In genomic region chr2:50724837-50725236, GRCh38 we compare ENCODE assay signal across 18 cellular contexts.
DNase-seq lines count a peak whose midpoint lies in the region; ATAC-seq, FAIRE-seq and TF ChIP-seq lines count a peak whose summit lies in the region.
"Had no signal": no experiment of that assay in that cellular context is flagged by ENCODE, and none has a peak within 500 bp of the region (broad histone marks: within the 10 kb centered on the region; RNA-seq: fewer than 3 reads in every experiment).

No MANE protein-coding gene starts in this region.

- no peaks in the 10 kb centered on the region for H3F3A ChIP-seq in SU-DHL-6 (ENCODE audit: insufficient read depth)

- no peaks in the 10 kb centered on the region for H3K36me3 ChIP-seq in HepG2 (replicated peaks in 1 of 2; ENCODE audit: control insufficient read depth in 1 of 2, insufficient read depth in 2 of 2, low read length in 2 of 2)
- no peaks in the 10 kb centered on the region for H3K36me3 ChIP-seq in right lobe of liver
- no peaks in the 10 kb centered on the region for H3K36me3 ChIP-seq in SU-DHL-6 (ENCODE audit: low read length)
- H3K36me3 ChIP-seq: BLaER1 treated with 17β-estradiol and CSF1 and Interleukin-3, amounts not matched to agents 10 nM and 100 nM had no signal

- H3K4me2 ChIP-seq in HepG2 (ENCODE audit: low read depth, low read length) (no peak overlapping the region), SU-DHL-6 (ENCODE audit: low read depth, low read length, poor library complexity, severe bottlenecking) (no peak overlapping the region)
- H3K4me2 ChIP-seq: BLaER1 treated with 17β-estradiol and CSF1 and Interleukin-3, amounts not matched to agents 10 nM and 100 nM had no signal

- no peaks in the 10 kb centered on the region for H3K9me2 ChIP-seq in SU-DHL-6 (replicated peaks; ENCODE audit: insufficient read depth, low read length)

- no peak overlapping the region for H3K9ac ChIP-seq in HepG2 (ENCODE audit: insufficient read depth, low read depth, low read length)
- no peak overlapping the region for H3K9ac ChIP-seq in SU-DHL-6 (ENCODE audit: low read length)
- H3K9ac ChIP-seq: BLaER1 treated with 17β-estradiol and CSF1 and Interleukin-3, amounts not matched to agents 10 nM and 100 nM had no signal

- H3K27ac ChIP-seq in HepG2 (ENCODE audit: extremely low read length, insufficient read depth, low read length) (no peak overlapping the region), right lobe of liver (no peak overlapping the region), SU-DHL-6 (ENCODE audit: low read depth, low read length) (no peak overlapping the region)
- H3K27ac ChIP-seq: BLaER1 treated with 17β-estradiol and CSF1 and Interleukin-3, amounts not matched to agents 10 nM and 100 nM; HL-60 had no signal

- H4K20me1 ChIP-seq in HepG2 (ENCODE audit: insufficient read depth, low read length) = no peaks in the 10 kb centered on the region
- no peaks in the 10 kb centered on the region for H4K20me1 ChIP-seq in SU-DHL-6 (ENCODE audit: low read depth, low read length)
- H4K20me1 ChIP-seq: BLaER1 treated with 17β-estradiol and CSF1 and Interleukin-3, amounts not matched to agents 10 nM and 100 nM had no signal

- no peak for TF ChIP-seq RAD21 in HepG2 (CRISPR knock-in tag; IDR thresholded peaks at IDR 0.05)

- POLR2A ChIA-PET in HepG2 (lab: Yijun Ruan, JAX) = no interaction called here

- WGBS in HepG2 (ENCODE audit: low lambda C conversion rate) = 11% methylated on average over 4 of the region's 4 CpGs
- WGBS in right lobe of liver (ENCODE audit: insufficient coverage, low coverage, low lambda C conversion rate, missing lambda C conversion rate) = 73% methylated on average over 4 of the region's 4 CpGs

- TF ChIP-seq EP300 in HepG2 (IDR thresholded peaks at IDR 0.05; ENCODE audit: low read depth in 2 of 2, low read length in 2 of 2) (no peak), HepG2 (CRISPR knock-in tag; IDR thresholded peaks at IDR 0.05; ENCODE audit: borderline replicate concordance) (no peak)

- H2AFZ ChIP-seq in HepG2 (ENCODE audit: low read length) (no peak overlapping the region), SU-DHL-6 (ENCODE audit: low read depth, low read length, severe bottlenecking) (peak overlapping the region; percentile 16)

- DNase-seq in NCI-H146 (lab: John Stamatoyannopoulos, UW) (peak; percentile 11), NCI-H146 treated with DMSO at 0.1 percent for 48 hours (lab: John Stamatoyannopoulos, UW; ENCODE audit: unreplicated experiment) (no peak), HepG2 (ENCODE audit: low spot score) (no peak), right lobe of liver (no peak)
- DNase-seq: 8988T; Calu3; CD4-positive, CD25-positive, alpha-beta regulatory T cell; DND-41; GDM1; KBM-7 had no signal

- H3K79me2 ChIP-seq in HepG2 (ENCODE audit: insufficient read depth, low read length) (no peaks in the 10 kb centered on the region), SU-DHL-6 (ENCODE audit: insufficient read depth, low read length) (no peaks in the 10 kb centered on the region)

- H3K4me1 ChIP-seq in HepG2 (ENCODE audit: insufficient read depth, low read length) = no peaks in the 10 kb centered on the region; the same call in 1 of the 2 replicates
- H3K4me1 ChIP-seq in right lobe of liver = peaks cover 0 to 9% (median 4%) of the 10 kb centered on the region in 4 donors
- H3K4me1 ChIP-seq: BLaER1 treated with 17β-estradiol and CSF1 and Interleukin-3, amounts not matched to agents 10 nM and 100 nM had no signal

- CTCF ChIA-PET in HepG2 (lab: Yijun Ruan, JAX; ENCODE audit: low intra/inter-chr PET ratio, low total read pairs) = no interaction called here

- H3K4me3 ChIP-seq in HepG2 (replicated peaks in 1 of 3; ENCODE audit: insufficient read depth in 1 of 3, low read depth in 2 of 3, low read length in 3 of 3) = no peak overlapping the region
- H3K4me3 ChIP-seq in right lobe of liver = no peak overlapping the region
- H3K4me3 ChIP-seq in SU-DHL-6 (ENCODE audit: insufficient read depth, low read length, poor library complexity, severe bottlenecking) = no peak overlapping the region
- H3K4me3 ChIP-seq: BLaER1 treated with 17β-estradiol and CSF1 and Interleukin-3, amounts not matched to agents 10 nM and 100 nM had no signal

- H3K9me3 ChIP-seq in HepG2 (ENCODE audit: low read length) (no peaks in the 10 kb centered on the region), right lobe of liver (no peaks in the 10 kb centered on the region), SU-DHL-6 (ENCODE audit: insufficient read depth, low read length) (no peaks in the 10 kb centered on the region)
- H3K9me3 ChIP-seq: BLaER1 treated with 17β-estradiol and CSF1 and Interleukin-3, amounts not matched to agents 10 nM and 100 nM had no signal

- BruUV-seq in HepG2 (replicated peaks; lab: Mats Ljungman, UMichigan) = no TSS peak

- no peaks in the 10 kb centered on the region for H3K27me3 ChIP-seq in HepG2 (ENCODE audit: control insufficient read depth in 1 of 2, insufficient read depth in 2 of 2, low read length in 2 of 2)
- no peaks in the 10 kb centered on the region for H3K27me3 ChIP-seq in right lobe of liver
- no peaks in the 10 kb centered on the region for H3K27me3 ChIP-seq in SU-DHL-6 (ENCODE audit: low read length)
- H3K27me3 ChIP-seq: BLaER1 treated with 17β-estradiol and CSF1 and Interleukin-3, amounts not matched to agents 10 nM and 100 nM had no signal

- no peak for TF ChIP-seq CTCF in HepG2 (CRISPR knock-in tag; IDR thresholded peaks at IDR 0.05)
- TF ChIP-seq CTCF in right lobe of liver (IDR thresholded peaks at IDR 0.05) = no peak
- no peak for TF ChIP-seq CTCF in SU-DHL-6 (IDR thresholded peaks at IDR 0.05; ENCODE audit: insufficient read depth, low read length, poor library complexity, severe bottlenecking)

- FAIRE-seq in HepG2 (lab: Jason Lieb, UNC) = no peak
- FAIRE-seq: GM12892, H54 had no signal

- intact Hi-C loops in HepG2 (cut with micrococcal nuclease; ENCODE audit: unreplicated experiment) = no loop called here
- intact Hi-C loops in right lobe of liver (cut with DNase I) = no loop called here

- no peak for ATAC-seq in HepG2
- ATAC-seq in right lobe of liver = no peak
- no peak for ATAC-seq in HG03432 (IDR thresholded peaks at IDR 0.05; ENCODE audit: unreplicated experiment)
- ATAC-seq in GM19328 (IDR thresholded peaks at IDR 0.05; ENCODE audit: unreplicated experiment) = no peak
- ATAC-seq: HCT116 had no signal

- TF ChIP-seq POLR2A in HepG2 (IDR thresholded peaks at IDR 0.05; ENCODE audit: insufficient read depth in 1 of 2, low read depth in 2 of 2, low read length in 2 of 2) = no peak
- no peak for TF ChIP-seq POLR2A in right lobe of liver (IDR thresholded peaks at IDR 0.05)

- in situ Hi-C loops in HepG2 (cut with HindIII; ENCODE audit: extremely low pct_ligation_motif_present, low pct_unique_long_range_greater_than_20kb) = no loop called here

TF ChIP-seq in HepG2, 621 proteins besides CTCF, POLR2A, EP300 and RAD21:
- TF ChIP-seq REPIN1 (CRISPR knock-in tag; IDR thresholded peaks at IDR 0.05; ENCODE audit: borderline replicate concordance, low read depth) (no peak), CEBPB (IDR thresholded peaks at IDR 0.05; ENCODE audit: borderline replicate concordance, low read depth, low read length) (peak; percentile 48; the same call in 1 of the 2 replicates)
